ENCODE assay signal across 25 cellular contexts in genomic region chr6:43744931-43745727, GRCh38. TPM values are rescaled to one million over a fixed set of nuclear protein-coding genes. Genes with fewer than 3 reads are reported as not detected.
DNase-seq lines count a peak whose midpoint lies in the region; ATAC-seq and TF ChIP-seq lines count a peak whose summit lies in the region.
"Had no signal": no experiment of that assay in that cellular context is flagged by ENCODE, and none has a peak within 500 bp of the region (broad histone marks: within the 10 kb centered on the region; RNA-seq: fewer than 3 reads in every experiment).

No MANE protein-coding gene starts in this region.

- no peaks in the 10 kb centered on the region for H3K9me3 ChIP-seq in subcutaneous abdominal adipose tissue (ENCODE audit: control insufficient read depth in 5 of 5, low read length in 5 of 5)
- H3K9me3 ChIP-seq: esophagus muscularis mucosa, gastroesophageal sphincter, HAP-1, upper lobe of left lung had no signal

- no peak overlapping the region for H3K27ac ChIP-seq in coronary artery
- H3K27ac ChIP-seq in subcutaneous abdominal adipose tissue (ENCODE audit: low read depth, low read length) = peak overlapping the region; percentile 66
- H3K27ac ChIP-seq: esophagus muscularis mucosa, gastroesophageal sphincter had no signal

- no peaks in the 10 kb centered on the region for H3K36me3 Mint-ChIP-seq in activated CD8-positive, alpha-beta T cell treated with anti-CD3 and anti-CD28 coated beads, Interleukin-2, amount 10 ng/mL, durations not matched to agents 7 days and 5 days (ENCODE audit: low read depth)
- no peaks in the 10 kb centered on the region for H3K36me3 Mint-ChIP-seq in activated CD8-positive, alpha-beta T cell treated with anti-CD3 and anti-CD28 coated beads for 36 hours (ENCODE audit: low read depth)
- no peaks in the 10 kb centered on the region for H3K36me3 Mint-ChIP-seq in activated naive CD4-positive, alpha-beta T cell treated with anti-CD3 and anti-CD28 coated beads, Interleukin-2, amount 10 ng/mL, durations not matched to agents 7 days and 5 days

- H3K27ac Mint-ChIP-seq in activated CD8-positive, alpha-beta T cell treated with anti-CD3 and anti-CD28 coated beads, Interleukin-2, amount 10 ng/mL, durations not matched to agents 7 days and 5 days = peak overlapping the region; percentile 4
- H3K27ac Mint-ChIP-seq in activated CD8-positive, alpha-beta T cell treated with anti-CD3 and anti-CD28 coated beads for 36 hours = no peak overlapping the region
- H3K27ac Mint-ChIP-seq in activated naive CD4-positive, alpha-beta T cell treated with anti-CD3 and anti-CD28 coated beads, Interleukin-2, amount 10 ng/mL, durations not matched to agents 7 days and 5 days = no peak overlapping the region
- H3K27ac Mint-ChIP-seq: B cell had no signal

- ATAC-seq in activated CD8-positive, alpha-beta T cell treated with anti-CD3 and anti-CD28 coated beads, Interleukin-2, amount 10 ng/mL, durations not matched to agents 7 days and 5 days = no peak
- no peak for ATAC-seq in activated CD8-positive, alpha-beta T cell treated with anti-CD3 and anti-CD28 coated beads for 36 hours
- ATAC-seq: gastroesophageal sphincter; left cardiac atrium; stimulated activated naive CD8-positive, alpha-beta T cell treated with anti-CD3 and anti-CD28 coated beads, Interleukin-15, amount 100 ng/mL, for 72 hours had no signal

- no peak overlapping the region for H3K4me3 ChIP-seq in coronary artery
- H3K4me3 ChIP-seq in subcutaneous abdominal adipose tissue (ENCODE audit: low read depth in 1 of 5, low read length in 5 of 5) = no peak overlapping the region
- H3K4me3 ChIP-seq: esophagus muscularis mucosa, gastroesophageal sphincter, HAP-1, smooth muscle cell, upper lobe of left lung had no signal

- intact Hi-C loops in activated CD8-positive, alpha-beta T cell treated with anti-CD3 and anti-CD28 coated beads for 36 hours (cut with micrococcal nuclease) = no loop called here

- H3K27me3 Mint-ChIP-seq in activated CD8-positive, alpha-beta T cell treated with anti-CD3 and anti-CD28 coated beads, Interleukin-2, amount 10 ng/mL, durations not matched to agents 7 days and 5 days (ENCODE audit: low read depth) = peaks cover 19% of the 10 kb centered on the region
- peaks cover 4% of the 10 kb centered on the region for H3K27me3 Mint-ChIP-seq in activated CD8-positive, alpha-beta T cell treated with anti-CD3 and anti-CD28 coated beads for 36 hours
- H3K27me3 Mint-ChIP-seq in activated naive CD4-positive, alpha-beta T cell treated with anti-CD3 and anti-CD28 coated beads, Interleukin-2, amount 10 ng/mL, durations not matched to agents 7 days and 5 days = peaks cover 39% of the 10 kb centered on the region

- H3K27me3 ChIP-seq in subcutaneous abdominal adipose tissue (ENCODE audit: control insufficient read depth in 5 of 5, insufficient read depth in 4 of 5, low read length in 5 of 5) = no peaks in the 10 kb centered on the region
- H3K27me3 ChIP-seq: esophagus muscularis mucosa, gastroesophageal sphincter, upper lobe of left lung had no signal

- no peaks in the 10 kb centered on the region for H3K36me3 ChIP-seq in subcutaneous abdominal adipose tissue (ENCODE audit: control insufficient read depth in 5 of 5, insufficient read depth in 5 of 5, low read length in 5 of 5)
- H3K36me3 ChIP-seq: esophagus muscularis mucosa, gastroesophageal sphincter, HAP-1, upper lobe of left lung had no signal

- POLR2A ChIA-PET in activated CD8-positive, alpha-beta T cell treated with anti-CD3 and anti-CD28 coated beads, Interleukin-2, amount 10 ng/mL, durations not matched to agents 7 days and 5 days (lab: Charles Lee) = no interaction called here
- POLR2A ChIA-PET in activated CD8-positive, alpha-beta T cell treated with anti-CD3 and anti-CD28 coated beads for 36 hours (lab: Charles Lee) = interaction anchor here (0.7 to 1.0 kb wide), 3 partner anchors 11 to 77 kb away, joined by 3 to 4 read pairs (median 3); no protein-coding TSS in a partner anchor

- H3K9me3 Mint-ChIP-seq in activated CD8-positive, alpha-beta T cell treated with anti-CD3 and anti-CD28 coated beads, Interleukin-2, amount 10 ng/mL, durations not matched to agents 7 days and 5 days (ENCODE audit: insufficient read depth) = no peaks in the 10 kb centered on the region
- H3K9me3 Mint-ChIP-seq in activated CD8-positive, alpha-beta T cell treated with anti-CD3 and anti-CD28 coated beads for 36 hours = no peaks in the 10 kb centered on the region
- no peaks in the 10 kb centered on the region for H3K9me3 Mint-ChIP-seq in activated naive CD4-positive, alpha-beta T cell treated with anti-CD3 and anti-CD28 coated beads, Interleukin-2, amount 10 ng/mL, durations not matched to agents 7 days and 5 days
- H3K9me3 Mint-ChIP-seq: central memory CD8-positive, alpha-beta T cell; stimulated activated naive CD8-positive, alpha-beta T cell treated with anti-CD3 and anti-CD28 coated beads, Interleukin-15, amount 100 ng/mL, for 72 hours had no signal

- CTCF ChIA-PET in activated CD8-positive, alpha-beta T cell treated with anti-CD3 and anti-CD28 coated beads, Interleukin-2, amount 10 ng/mL, durations not matched to agents 7 days and 5 days (lab: Charles Lee) = interaction anchor here (0.7 to 2.6 kb wide), 6 partner anchors 20 to 334 kb away, joined by 3 to 14 read pairs (median 6); partner anchors contain the start of gene VEGFA
- CTCF ChIA-PET in activated CD8-positive, alpha-beta T cell treated with anti-CD3 and anti-CD28 coated beads for 36 hours (lab: Charles Lee) = interaction anchor here (0.7 to 2.0 kb wide), 9 partner anchors 9 to 334 kb away, joined by 3 to 7 read pairs (median 4); partner anchors contain the start of gene VEGFA
- CTCF ChIA-PET in activated naive CD4-positive, alpha-beta T cell treated with anti-CD3 and anti-CD28 coated beads, Interleukin-2, amount 10 ng/mL, durations not matched to agents 7 days and 5 days (lab: Charles Lee) = interaction anchor here (1.1 to 1.6 kb wide), 2 partner anchors 10 to 77 kb away, joined by 3 read pairs; no protein-coding TSS in a partner anchor

- H3K4me1 ChIP-seq in subcutaneous abdominal adipose tissue (ENCODE audit: control insufficient read depth in 5 of 5, insufficient read depth in 5 of 5, low read length in 5 of 5) = peaks cover 29 to 65% (median 55%) of the 10 kb centered on the region in 5 donors
- H3K4me1 ChIP-seq: HAP-1 had no signal

- no peak for TF ChIP-seq CTCF in activated CD8-positive, alpha-beta T cell treated with anti-CD3 and anti-CD28 coated beads for 36 hours (IDR thresholded peaks at IDR 0.05)
- TF ChIP-seq CTCF in coronary artery (IDR thresholded peaks at IDR 0.05) = no peak

- DNase-seq in activated CD8-positive, alpha-beta T cell treated with anti-CD3 and anti-CD28 coated beads, Interleukin-2, amount 10 ng/mL, durations not matched to agents 7 days and 5 days = no peak
- no peak for DNase-seq in activated CD8-positive, alpha-beta T cell treated with anti-CD3 and anti-CD28 coated beads for 36 hours
- DNase-seq in coronary artery (ENCODE audit: low spot score) (peak; percentile 38), mesenteric fat pad (ENCODE audit: low spot score) (peak; percentile 49), DMS114 treated with DMSO at 0.1 percent for 48 hours (lab: John Stamatoyannopoulos, UW; ENCODE audit: unreplicated experiment) (no peak), NCI-H146 (lab: John Stamatoyannopoulos, UW) (no peak)
- no peak for DNase-seq in activated naive CD4-positive, alpha-beta T cell treated with anti-CD3 and anti-CD28 coated beads, Interleukin-2, amount 10 ng/mL, durations not matched to agents 7 days and 5 days
- DNase-seq: activated CD4-positive, alpha-beta T cell treated with anti-CD3 and anti-CD28 coated beads for 4 hours; activated naive CD4-positive, alpha-beta T cell; anterior cingulate cortex; EL; Karpas-422; left cardiac atrium; midbrain; NCI-H2081 treated with DMSO at 0.1 percent for 48 hours; stimulated activated CD4-positive, alpha-beta T cell treated with anti-CD3 and anti-CD28 coated beads, Interleukin-4, amount 100 ng/mL, for 1 hour; stimulated activated naive CD8-positive, alpha-beta T cell treated with anti-CD3 and anti-CD28 coated beads, Interleukin-15, amount 100 ng/mL, for 72 hours had no signal

- H3K9ac ChIP-seq in subcutaneous abdominal adipose tissue (ENCODE audit: low read length in 5 of 5) = peak overlapping the region in 1 of 5 donors; percentile 12

- no peak overlapping the region for H3K4me3 Mint-ChIP-seq in activated CD8-positive, alpha-beta T cell treated with anti-CD3 and anti-CD28 coated beads, Interleukin-2, amount 10 ng/mL, durations not matched to agents 7 days and 5 days
- no peak overlapping the region for H3K4me3 Mint-ChIP-seq in activated CD8-positive, alpha-beta T cell treated with anti-CD3 and anti-CD28 coated beads for 36 hours
- H3K4me3 Mint-ChIP-seq in activated naive CD4-positive, alpha-beta T cell treated with anti-CD3 and anti-CD28 coated beads, Interleukin-2, amount 10 ng/mL, durations not matched to agents 7 days and 5 days = no peak overlapping the region
- H3K4me3 Mint-ChIP-seq: B cell; central memory CD8-positive, alpha-beta T cell; stimulated activated naive CD8-positive, alpha-beta T cell treated with anti-CD3 and anti-CD28 coated beads, Interleukin-15, amount 100 ng/mL, for 72 hours had no signal

- H3K4me1 Mint-ChIP-seq in activated CD8-positive, alpha-beta T cell treated with anti-CD3 and anti-CD28 coated beads, Interleukin-2, amount 10 ng/mL, durations not matched to agents 7 days and 5 days (ENCODE audit: low read depth) = no peaks in the 10 kb centered on the region
- no peaks in the 10 kb centered on the region for H3K4me1 Mint-ChIP-seq in activated CD8-positive, alpha-beta T cell treated with anti-CD3 and anti-CD28 coated beads for 36 hours (ENCODE audit: low read depth)
- H3K4me1 Mint-ChIP-seq in activated naive CD4-positive, alpha-beta T cell treated with anti-CD3 and anti-CD28 coated beads, Interleukin-2, amount 10 ng/mL, durations not matched to agents 7 days and 5 days = no peaks in the 10 kb centered on the region
- H3K4me1 Mint-ChIP-seq: B cell; central memory CD8-positive, alpha-beta T cell had no signal

RNA-seq across cellular contexts. Expression of gene VEGFA, which starts 24.9 kb away (rescaled TPM):
- total RNA-seq in activated CD8-positive, alpha-beta T cell treated with anti-CD3 and anti-CD28 coated beads, Interleukin-2, amount 10 ng/mL, durations not matched to agents 7 days and 5 days = 10 to 100 TPM; 37.9 to 39.3 TPM
- 100 to 1,000 TPM in 1 of 2 experiments, 10 to 100 TPM in 1; 93.7 to 104 TPM for total RNA-seq in activated CD8-positive, alpha-beta T cell treated with anti-CD3 and anti-CD28 coated beads for 36 hours
- 498 TPM for total RNA-seq in mesenteric fat pad

RNA-seq across cellular contexts. Expression of gene MRPS18A, which starts 57.5 kb away (rescaled TPM):
- total RNA-seq in activated CD8-positive, alpha-beta T cell treated with anti-CD3 and anti-CD28 coated beads, Interleukin-2, amount 10 ng/mL, durations not matched to agents 7 days and 5 days = 10 to 100 TPM; 38.7 to 43.2 TPM
- total RNA-seq in activated CD8-positive, alpha-beta T cell treated with anti-CD3 and anti-CD28 coated beads for 36 hours = 10 to 100 TPM; 45.4 to 52.9 TPM
- total RNA-seq in mesenteric fat pad = 34.5 TPM

Comparison
In these comparisons a context has a peak if more than half of its experiments do, and no peak if none do; other contexts are left out.
1. DNase-seq: peak in coronary artery (single experiment) and mesenteric fat pad (single experiment); none in activated CD8-positive, alpha-beta T cell treated with anti-CD3 and anti-CD28 coated beads, Interleukin-2, amount 10 ng/mL, durations not matched to agents 7 days and 5 days (single experiment), activated CD8-positive, alpha-beta T cell treated with anti-CD3 and anti-CD28 coated beads for 36 hours (single experiment), DMS114 treated with DMSO at 0.1 percent for 48 hours (single experiment), activated naive CD4-positive, alpha-beta T cell treated with anti-CD3 and anti-CD28 coated beads, Interleukin-2, amount 10 ng/mL, durations not matched to agents 7 days and 5 days (single experiment) and NCI-H146 (single experiment).